ENCODE assay signal across 10 cellular contexts in the genomic region with DNA sequence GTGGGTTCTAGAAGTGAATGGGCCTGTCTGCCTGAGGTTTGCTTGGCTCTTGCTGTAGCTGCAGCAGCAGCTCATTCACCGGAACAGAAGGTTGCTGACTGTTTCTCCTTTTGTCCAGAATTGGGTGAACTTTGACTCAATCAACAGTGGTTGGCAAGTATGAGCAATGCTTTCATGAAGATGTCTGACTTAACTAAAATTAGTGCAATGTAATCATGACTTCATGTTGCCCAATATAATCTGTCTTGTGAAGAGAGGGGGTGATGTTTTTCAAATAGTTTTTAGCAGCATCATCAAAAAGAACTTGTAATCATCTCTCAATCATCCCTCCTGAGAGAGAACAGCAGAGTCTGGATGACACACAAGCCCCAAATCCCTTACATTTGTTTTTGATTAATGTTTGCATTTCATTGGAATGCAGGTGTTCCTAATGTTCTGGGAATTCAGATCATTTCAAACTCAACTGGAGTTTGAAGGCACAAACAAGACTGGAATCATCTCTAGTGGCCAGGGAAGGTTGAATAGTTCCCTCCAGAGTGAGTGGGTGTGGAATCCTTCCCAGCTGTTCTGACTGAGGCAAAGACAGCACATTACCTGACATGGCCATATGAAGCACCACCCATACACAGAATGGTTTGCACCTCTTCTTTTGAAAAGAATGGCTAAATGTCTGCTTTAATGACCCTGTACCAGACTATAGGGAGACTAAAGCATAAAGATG.
DNase-seq lines count a peak whose midpoint lies in the region; ATAC-seq and TF ChIP-seq lines count a peak whose summit lies in the region.
"Had no signal": no experiment of that assay in that cellular context is flagged by ENCODE, and none has a peak within 500 bp of the region (broad histone marks: within the 10 kb centered on the region; RNA-seq: fewer than 3 reads in every experiment).

No MANE protein-coding gene starts in this region.

- DNase-seq in HCEC 1CT, result peak; percentile 100
- no peak for DNase-seq in RWPE2 (ENCODE audit: low spot score)
- peak; percentile 89 for DNase-seq in fibroblast of pulmonary artery (ENCODE audit: low read depth)
- DNase-seq in stromal cell of bone marrow (ENCODE audit: low read depth), result peak; percentile 99
- DNase-seq in activated gamma-delta T cell treated with Interleukin-2 at 50 U/mL for 16 hours, result no peak
- no peak for DNase-seq in RPMI8226
- DNase-seq: activated CD4-positive, alpha-beta T cell treated with anti-CD3 and anti-CD28 coated beads, Interleukin-2, amount 50 U/mL, for 1 hour; MM.1S had no signal

- no peaks in the 10 kb centered on the region for H3K36me3 ChIP-seq in RWPE2 (ENCODE audit: low read depth)
- H3K36me3 ChIP-seq: adrenal gland had no signal

- H3K27ac ChIP-seq in RWPE2 (ENCODE audit: poor library complexity, severe bottlenecking), result peak overlapping the region; percentile 38

- H3K4me3 ChIP-seq in RWPE2 (ENCODE audit: severe bottlenecking) (no peak overlapping the region), fibroblast of pulmonary artery (replicated peaks; ENCODE audit: low read depth, low read length) (no peak overlapping the region)
- H3K4me3 ChIP-seq: adrenal gland had no signal

- no peaks in the 10 kb centered on the region for H3K27me3 ChIP-seq in RWPE2 (ENCODE audit: insufficient read depth, poor library complexity, severe bottlenecking)
- H3K27me3 ChIP-seq: adrenal gland had no signal

- H3K4me1 ChIP-seq in RWPE2 (ENCODE audit: insufficient read depth, poor library complexity, severe bottlenecking), result peaks cover 3% of the 10 kb centered on the region
- H3K4me1 ChIP-seq: adrenal gland had no signal

- ATAC-seq in RWPE2 (ENCODE audit: low read depth), result peak; percentile 86
- ATAC-seq in HG03378 (IDR thresholded peaks at IDR 0.05; ENCODE audit: unreplicated experiment), result no peak

- H3K9me3 ChIP-seq in RWPE2 (ENCODE audit: severe bottlenecking), result no peaks in the 10 kb centered on the region
- H3K9me3 ChIP-seq: adrenal gland had no signal

- no peak for TF ChIP-seq CTCF in RWPE2 (IDR thresholded peaks at IDR 0.05; ENCODE audit: poor library complexity, severe bottlenecking)
- no peak for TF ChIP-seq CTCF in fibroblast of pulmonary artery (IDR thresholded peaks at IDR 0.05; ENCODE audit: low read length, missing control alignments)

Comparison
In these comparisons a context has a peak if more than half of its experiments do, and no peak if none do; other contexts are left out.
1. DNase-seq: peak in HCEC 1CT (single experiment), fibroblast of pulmonary artery (single experiment) and stromal cell of bone marrow (single experiment); none in RWPE2 (single experiment), activated gamma-delta T cell treated with Interleukin-2 at 50 U/mL for 16 hours (single experiment) and RPMI8226 (single experiment).